8 cellular contexts compared by ENCODE assay signal in the genomic region with DNA sequence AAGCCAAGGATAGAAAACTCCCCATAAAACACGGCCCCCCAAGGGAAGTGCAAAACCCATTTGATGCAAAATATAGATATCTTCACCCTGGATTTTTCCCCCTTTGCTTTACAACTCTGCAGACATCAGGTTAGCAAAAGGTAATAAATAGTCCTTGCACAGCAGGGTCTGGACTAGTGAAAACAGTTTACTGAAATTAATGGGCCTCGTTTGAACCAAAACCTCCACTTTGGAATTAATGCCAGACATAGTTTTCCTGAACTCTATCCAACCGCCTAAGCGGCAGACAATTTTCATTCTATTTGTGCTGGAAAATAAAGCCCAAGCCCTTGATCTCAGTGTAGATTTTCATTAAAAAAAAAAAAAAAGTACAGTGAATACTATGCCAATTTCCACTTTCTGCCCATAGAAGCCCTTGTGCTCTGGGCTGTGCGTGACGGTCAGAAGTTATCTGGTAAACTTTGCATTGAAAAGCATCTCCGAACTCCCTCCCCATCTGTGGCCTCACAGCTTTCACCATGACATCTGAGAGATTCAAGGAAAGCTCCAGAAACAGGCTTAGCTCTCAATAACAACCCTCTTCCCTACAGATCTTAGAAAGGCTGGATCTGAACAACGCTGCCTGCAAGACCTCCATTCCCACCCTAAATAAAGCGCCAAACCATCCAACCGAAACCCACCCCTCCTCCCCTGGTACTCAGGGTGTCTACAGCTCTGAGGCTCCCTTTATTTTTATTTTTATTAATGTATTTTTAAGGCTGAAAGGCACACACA. TPM values are rescaled to one million over a fixed set of nuclear protein-coding genes. Genes with fewer than 3 reads are reported as not detected.
DNase-seq lines count a peak whose midpoint lies in the region; ATAC-seq and TF ChIP-seq lines count a peak whose summit lies in the region.

No MANE protein-coding gene starts in this region.

- H3K4me1 Mint-ChIP-seq in CD8-positive, alpha-beta T cell (ENCODE audit: low read depth), result peaks cover 87% of the 10 kb centered on the region
- H3K4me1 Mint-ChIP-seq in natural killer cell, result peaks cover 75 to 85% of the 10 kb centered on the region in 2 donors

- no peaks in the 10 kb centered on the region for H4K20me1 ChIP-seq in OCI-LY1 (ENCODE audit: insufficient read depth, low read length)

- no peaks in the 10 kb centered on the region for H3K9me3 ChIP-seq in CD8-positive, alpha-beta T cell (ENCODE audit: low read length)
- no peaks in the 10 kb centered on the region for H3K9me3 ChIP-seq in OCI-LY1 (ENCODE audit: low read length)

- POLR2A ChIA-PET in CD8-positive, alpha-beta T cell (lab: Charles Lee), result interaction anchor here (0.9 to 6.0 kb wide), 7 partner anchors 11 to 164 kb away, joined by 3 to 89 read pairs (median 5); a partner anchor contains a TSS

- no peaks in the 10 kb centered on the region for H3K79me2 ChIP-seq in OCI-LY1 (ENCODE audit: insufficient read depth, low read length)

- ATAC-seq in CD8-positive, alpha-beta T cell, result no peak
- ATAC-seq in natural killer cell, result peak in 1 of 3 donors; percentile 0

- no peak for DNase-seq in CD8-positive, alpha-beta T cell
- DNase-seq in H4 (ENCODE audit: low spot score) (peak; percentile 44), dorsolateral prefrontal cortex (peak in 1 of 10 donors; percentile 23), natural killer cell (no peak), middle frontal gyrus (ENCODE audit: extremely low spot score, low spot score) (no peak)
- DNase-seq in central memory CD4-positive, alpha-beta T cell, result no peak
- no peak for DNase-seq in stimulated activated naive CD4-positive, alpha-beta T cell (lab: John Stamatoyannopoulos, UW)

- peaks cover 13% of the 10 kb centered on the region; the same call in 1 of the 2 replicates for H3F3A ChIP-seq in OCI-LY1 (ENCODE audit: insufficient read depth, low read length)

- peaks cover 74% of the 10 kb centered on the region for H3K4me1 ChIP-seq in CD8-positive, alpha-beta T cell (ENCODE audit: insufficient read depth, low read length)
- peaks cover 82% of the 10 kb centered on the region for H3K4me1 ChIP-seq in OCI-LY1 (ENCODE audit: insufficient read depth, low read length, severe bottlenecking)

- peak overlapping the region; percentile 99 for H3K27ac Mint-ChIP-seq in CD8-positive, alpha-beta T cell
- H3K27ac Mint-ChIP-seq in natural killer cell, result peak overlapping the region; percentile 96 to 99

- intact Hi-C loops in CD8-positive, alpha-beta T cell (cut with DNase I, micrococcal nuclease), result loop anchor here (1.0 to 10.0 kb wide), 10 partner anchors 7 to 575 kb away; a partner anchor contains a TSS
- intact Hi-C loops in dorsolateral prefrontal cortex (cut with DNase I), result loop anchor here (1.0 to 5.0 kb wide), 3 partner anchors 11 to 121 kb away; a partner anchor contains a TSS
- intact Hi-C loops in natural killer cell (cut with micrococcal nuclease), result loop anchor here (1.0 to 5.0 kb wide), 6 partner anchors 7 to 272 kb away; a partner anchor contains a TSS

- H3K9me3 Mint-ChIP-seq in CD8-positive, alpha-beta T cell, result no peaks in the 10 kb centered on the region
- H3K9me3 Mint-ChIP-seq in natural killer cell, result no peaks in the 10 kb centered on the region

- no peaks in the 10 kb centered on the region for H3K27me3 Mint-ChIP-seq in CD8-positive, alpha-beta T cell (ENCODE audit: low read depth)
- no peaks in the 10 kb centered on the region for H3K27me3 Mint-ChIP-seq in natural killer cell (ENCODE audit: low read depth in 2 of 2)

- peak overlapping the region; percentile 24 for H3K27ac ChIP-seq in CD8-positive, alpha-beta T cell (ENCODE audit: low read depth, low read length)
- H3K27ac ChIP-seq in OCI-LY1 (ENCODE audit: low read depth, low read length, poor library complexity, severe bottlenecking) (peak overlapping the region; percentile 97), dorsolateral prefrontal cortex (peak overlapping the region; percentile 82 to 100 (median 97))

- peak overlapping the region; percentile 64 for H3K4me3 Mint-ChIP-seq in CD8-positive, alpha-beta T cell
- H3K4me3 Mint-ChIP-seq in natural killer cell, result peak overlapping the region; percentile 87

- H3K4me2 ChIP-seq in OCI-LY1 (ENCODE audit: low read length), result peak overlapping the region; percentile 68

- H3K27me3 ChIP-seq in CD8-positive, alpha-beta T cell (ENCODE audit: insufficient read depth, low read length), result no peaks in the 10 kb centered on the region
- no peaks in the 10 kb centered on the region for H3K27me3 ChIP-seq in OCI-LY1 (ENCODE audit: insufficient read depth, low read length)
- H3K27me3 ChIP-seq in dorsolateral prefrontal cortex, result no peaks in the 10 kb centered on the region

- TF ChIP-seq CTCF in CD8-positive, alpha-beta T cell (IDR thresholded peaks at IDR 0.05), result no peak
- no peak for TF ChIP-seq CTCF in OCI-LY1 (IDR thresholded peaks at IDR 0.05; ENCODE audit: low read length)
- no peak for TF ChIP-seq CTCF in dorsolateral prefrontal cortex (IDR thresholded peaks at IDR 0.05 in 54 of 56, conservative IDR thresholded peaks at IDR 0.05 in 2 of 56; ENCODE audit: low read depth in 1 of 56, partially characterized antibody in 56 of 56)
- TF ChIP-seq CTCF in natural killer cell (IDR thresholded peaks at IDR 0.05), result no peak

- peak overlapping the region; percentile 63 for H3K9ac ChIP-seq in OCI-LY1 (ENCODE audit: low read length)

- H3K4me3 ChIP-seq in CD8-positive, alpha-beta T cell (ENCODE audit: low read depth, low read length), result no peak overlapping the region
- H3K4me3 ChIP-seq in OCI-LY1 (ENCODE audit: low read depth, low read length, poor library complexity, severe bottlenecking) (peak overlapping the region; percentile 48), dorsolateral prefrontal cortex (peak overlapping the region in 57 of 59 donors; percentile 4 to 63 (median 44))

- H3K9me2 ChIP-seq in OCI-LY1 (ENCODE audit: low read depth, low read length), result no peaks in the 10 kb centered on the region

- no peaks in the 10 kb centered on the region for H3K36me3 ChIP-seq in CD8-positive, alpha-beta T cell (ENCODE audit: insufficient read depth, low read length)
- H3K36me3 ChIP-seq in OCI-LY1 (ENCODE audit: insufficient read depth, low read length), result no peaks in the 10 kb centered on the region

- no peaks in the 10 kb centered on the region for H3K36me3 Mint-ChIP-seq in CD8-positive, alpha-beta T cell
- no peaks in the 10 kb centered on the region for H3K36me3 Mint-ChIP-seq in natural killer cell

- CTCF ChIA-PET in CD8-positive, alpha-beta T cell (lab: Charles Lee), result interaction anchor here (0.6 to 7.9 kb wide), 11 partner anchors 10 to 126 kb away, joined by 3 to 62 read pairs (median 6); a partner anchor contains a TSS

- H2AFZ ChIP-seq in OCI-LY1 (ENCODE audit: low read length), result no peak overlapping the region

RNA-seq across cellular contexts. Expression of a gene that starts 11.0 kb away (rescaled TPM):
- 10 to 100 TPM; 53.7 to 53.9 TPM for total RNA-seq in CD8-positive, alpha-beta T cell
- total RNA-seq in H4 (2014; rRNA removed; shearing (Covaris generic)), result 8.7 and 17.5 TPM in 2 replicates
- total RNA-seq in dorsolateral prefrontal cortex, result 10 to 100 TPM; 30.1 to 62.8 (median 41.3) TPM
- total RNA-seq in natural killer cell, result 10 to 100 TPM; 39.3 to 46.5 (median 46.3) TPM

RNA-seq across cellular contexts. Expression of a gene that starts 58.6 kb away (rescaled TPM):
- 1 to 10 TPM; 6.0 to 6.3 TPM for total RNA-seq in CD8-positive, alpha-beta T cell
- 13.6 and 22.9 TPM in 2 replicates for total RNA-seq in H4 (2014; rRNA removed; shearing (Covaris generic))
- total RNA-seq in dorsolateral prefrontal cortex, result 100 to 1,000 TPM in 30 of 120 experiments, 10 to 100 TPM in 90; 63.6 to 149 (median 93.0) TPM
- total RNA-seq in natural killer cell, result 10 to 100 TPM in 1 of 3 donors, 1 to 10 TPM in 2; 7.1 to 10.0 (median 9.9) TPM

Comparison
In these comparisons a context has a peak if more than half of its experiments do, and no peak if none do; other contexts are left out.
1. H3K27ac ChIP-seq: peak in every context shown above with its lines; median percentile 97 in OCI-LY1; 97 in dorsolateral prefrontal cortex; 24 in CD8-positive, alpha-beta T cell.